ENCODE assay signal across 1 cellular context in the genomic region with DNA sequence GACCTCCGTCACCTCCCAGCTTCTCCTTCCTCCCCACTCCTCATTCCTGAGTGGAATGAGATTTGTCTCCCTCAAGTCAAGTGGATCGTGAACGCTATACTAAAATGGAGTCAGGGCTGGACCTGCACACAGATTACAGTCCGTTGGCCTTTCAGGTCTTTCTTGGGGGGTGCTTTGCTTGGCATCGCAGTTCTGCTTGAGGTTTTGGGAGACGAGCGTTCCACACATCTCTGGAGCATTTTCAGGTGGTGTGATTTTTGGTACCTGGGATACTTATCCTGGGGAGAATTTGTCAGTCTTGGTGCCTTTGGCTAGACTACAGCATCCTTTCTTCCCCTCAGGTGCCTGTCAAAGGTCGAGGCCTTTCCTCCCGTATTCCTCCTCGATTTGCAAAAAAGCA.
TF ChIP-seq lines count a peak whose summit lies in the region.

No MANE protein-coding gene starts in this region.

TF ChIP-seq in GM23338, 12 proteins besides CTCF, POLR2A, EP300 and RAD21 (continued from another document):
- TF ChIP-seq, protein P1, sequence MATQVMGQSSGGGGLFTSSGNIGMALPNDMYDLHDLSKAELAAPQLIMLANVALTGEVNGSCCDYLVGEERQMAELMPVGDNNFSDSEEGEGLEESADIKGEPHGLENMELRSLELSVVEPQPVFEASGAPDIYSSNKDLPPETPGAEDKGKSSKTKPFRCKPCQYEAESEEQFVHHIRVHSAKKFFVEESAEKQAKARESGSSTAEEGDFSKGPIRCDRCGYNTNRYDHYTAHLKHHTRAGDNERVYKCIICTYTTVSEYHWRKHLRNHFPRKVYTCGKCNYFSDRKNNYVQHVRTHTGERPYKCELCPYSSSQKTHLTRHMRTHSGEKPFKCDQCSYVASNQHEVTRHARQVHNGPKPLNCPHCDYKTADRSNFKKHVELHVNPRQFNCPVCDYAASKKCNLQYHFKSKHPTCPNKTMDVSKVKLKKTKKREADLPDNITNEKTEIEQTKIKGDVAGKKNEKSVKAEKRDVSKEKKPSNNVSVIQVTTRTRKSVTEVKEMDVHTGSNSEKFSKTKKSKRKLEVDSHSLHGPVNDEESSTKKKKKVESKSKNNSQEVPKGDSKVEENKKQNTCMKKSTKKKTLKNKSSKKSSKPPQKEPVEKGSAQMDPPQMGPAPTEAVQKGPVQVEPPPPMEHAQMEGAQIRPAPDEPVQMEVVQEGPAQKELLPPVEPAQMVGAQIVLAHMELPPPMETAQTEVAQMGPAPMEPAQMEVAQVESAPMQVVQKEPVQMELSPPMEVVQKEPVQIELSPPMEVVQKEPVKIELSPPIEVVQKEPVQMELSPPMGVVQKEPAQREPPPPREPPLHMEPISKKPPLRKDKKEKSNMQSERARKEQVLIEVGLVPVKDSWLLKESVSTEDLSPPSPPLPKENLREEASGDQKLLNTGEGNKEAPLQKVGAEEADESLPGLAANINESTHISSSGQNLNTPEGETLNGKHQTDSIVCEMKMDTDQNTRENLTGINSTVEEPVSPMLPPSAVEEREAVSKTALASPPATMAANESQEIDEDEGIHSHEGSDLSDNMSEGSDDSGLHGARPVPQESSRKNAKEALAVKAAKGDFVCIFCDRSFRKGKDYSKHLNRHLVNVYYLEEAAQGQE (IDR thresholded peaks at IDR 0.05; ENCODE audit: unreplicated experiment) = no peak
- TF ChIP-seq, protein P2, sequence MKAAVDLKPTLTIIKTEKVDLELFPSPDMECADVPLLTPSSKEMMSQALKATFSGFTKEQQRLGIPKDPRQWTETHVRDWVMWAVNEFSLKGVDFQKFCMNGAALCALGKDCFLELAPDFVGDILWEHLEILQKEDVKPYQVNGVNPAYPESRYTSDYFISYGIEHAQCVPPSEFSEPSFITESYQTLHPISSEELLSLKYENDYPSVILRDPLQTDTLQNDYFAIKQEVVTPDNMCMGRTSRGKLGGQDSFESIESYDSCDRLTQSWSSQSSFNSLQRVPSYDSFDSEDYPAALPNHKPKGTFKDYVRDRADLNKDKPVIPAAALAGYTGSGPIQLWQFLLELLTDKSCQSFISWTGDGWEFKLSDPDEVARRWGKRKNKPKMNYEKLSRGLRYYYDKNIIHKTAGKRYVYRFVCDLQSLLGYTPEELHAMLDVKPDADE (IDR thresholded peaks at IDR 0.05) = no peak
- TF ChIP-seq STAT1 (IDR thresholded peaks at IDR 0.05; ENCODE audit: unreplicated experiment) = no peak
- no peak for TF ChIP-seq NANOG (IDR thresholded peaks at IDR 0.05; ENCODE audit: borderline replicate concordance)
TF ChIP-seq in GM23338: peak in this region for 0.
